In the genomic region with DNA sequence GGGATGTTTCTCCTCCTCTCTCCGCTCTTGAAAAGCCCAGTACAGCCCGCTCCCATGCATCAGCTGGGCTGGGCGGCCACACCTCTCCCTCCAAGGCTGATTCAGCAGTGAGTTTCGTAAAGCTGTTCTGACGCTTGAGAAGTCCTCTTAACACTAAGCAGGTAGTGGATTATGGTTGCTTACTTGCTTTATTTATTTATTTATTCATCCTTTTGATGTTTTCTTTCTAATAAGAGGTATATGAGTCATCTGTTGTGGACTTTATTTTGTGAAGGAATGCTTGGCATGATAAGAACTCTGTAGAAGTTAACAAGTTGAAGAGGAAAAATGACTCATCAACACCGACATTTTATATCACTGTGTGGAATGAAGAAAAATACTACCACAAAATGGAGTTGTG, we compare ENCODE assay signal across 13 cellular contexts.
DNase-seq lines count a peak whose midpoint lies in the region; ATAC-seq, FAIRE-seq and TF ChIP-seq lines count a peak whose summit lies in the region.
"Had no signal": no experiment of that assay in that cellular context is flagged by ENCODE, and none has a peak within 500 bp of the region (broad histone marks: within the 10 kb centered on the region; RNA-seq: fewer than 3 reads in every experiment).

No MANE protein-coding gene starts in this region.

- no peak overlapping the region for H3K27ac ChIP-seq in A549
- H3K27ac ChIP-seq: transverse colon had no signal

- ATAC-seq in A549 = peak; percentile 92 to 99
- ATAC-seq in HG03442 (IDR thresholded peaks at IDR 0.05; ENCODE audit: unreplicated experiment) = no peak

- H3K36me3 Mint-ChIP-seq in HFFc6 (ENCODE audit: low read depth) = peaks cover 9% of the 10 kb centered on the region; the same call in 1 of the 2 replicates

- H3K4me2 ChIP-seq in A549 = peak overlapping the region; percentile 36

- H3K4me1 Mint-ChIP-seq in HFFc6 (ENCODE audit: low read depth) = peaks cover 16% of the 10 kb centered on the region

- no peak for TF ChIP-seq RAD21 in A549 (conservative IDR thresholded peaks at IDR 0.05 in 1 of 2, IDR thresholded peaks at IDR 0.05 in 1 of 2)

- no peak overlapping the region for H3K4me3 ChIP-seq in A549
- H3K4me3 ChIP-seq: transverse colon had no signal

- peaks cover 9% of the 10 kb centered on the region; the same call in 2 of the 3 replicates for H3K4me1 ChIP-seq in A549

- H3K9me3 Mint-ChIP-seq in HFFc6 = peaks cover 16% of the 10 kb centered on the region

- no peak for TF ChIP-seq POLR2A in A549 (IDR thresholded peaks at IDR 0.05; ENCODE audit: low read length)

- WGBS in A549 (ENCODE audit: missing lambda C conversion rate) = 10% methylated on average over 6 of the region's 6 CpGs

- no peaks in the 10 kb centered on the region; the same call in 1 of the 2 replicates for H3K27me3 Mint-ChIP-seq in HFFc6 (ENCODE audit: insufficient read depth)

- no peak for TF ChIP-seq EP300 in A549 (IDR thresholded peaks at IDR 0.05)

- POLR2A ChIA-PET in A549 (lab: Yijun Ruan, JAX) = no interaction called here

- no peaks in the 10 kb centered on the region for H3K9me3 ChIP-seq in A549
- H3K9me3 ChIP-seq: transverse colon had no signal

- DNase-seq in A549 (ENCODE audit: low read depth in 1 of 2, low spot score in 1 of 2) = peak; percentile 39 to 72
- peak; percentile 81 for DNase-seq in HFFc6
- DNase-seq in astrocyte of the hippocampus (ENCODE audit: low read depth, low spot score) = peak; percentile 83
- peak; percentile 66 for DNase-seq in islet precursor cell
- no peak for DNase-seq in NCI-H146 (lab: John Stamatoyannopoulos, UW)
- DNase-seq in occipital lobe (lab: John Stamatoyannopoulos, UW) = no peak
- no peak for DNase-seq in NOMO-1 treated with dmso at 0.1 percent for 144 hours (lab: John Stamatoyannopoulos, UW; ENCODE audit: unreplicated experiment)
- DNase-seq: caudate nucleus, hypothalamus, NCI-H524, transverse colon had no signal

- CTCF ChIA-PET in A549 (lab: Yijun Ruan, JAX) = no interaction called here

- peak overlapping the region; percentile 35; the same call in 1 of the 2 replicates for H3K4me3 Mint-ChIP-seq in HFFc6
- H3K4me3 Mint-ChIP-seq: T-helper 1 cell treated with Interleukin-12 subunit alpha and Interleukin-12 subunit beta and Interleukin-4 antibody, amounts not matched to agents 30 μg/mL and 1 μg/mL, for 36 hours had no signal

- H3K27ac Mint-ChIP-seq in HFFc6 = peak overlapping the region; percentile 54
- H3K27ac Mint-ChIP-seq: T-helper 1 cell treated with Interleukin-12 subunit alpha and Interleukin-12 subunit beta and Interleukin-4 antibody, amounts not matched to agents 30 μg/mL and 1 μg/mL, for 36 hours had no signal

- no peak for FAIRE-seq in A549 (lab: Jason Lieb, UNC)

- TF ChIP-seq CTCF in A549 (IDR thresholded peaks at IDR 0.05) (no peak), HFFc6 (IDR thresholded peaks at IDR 0.05) (no peak)

TF ChIP-seq in A549, 52 proteins besides CTCF, POLR2A, EP300 and RAD21 (continues in another document):
- peak; percentile 69; the same call in 1 of the 2 replicates for TF ChIP-seq GATA3 (IDR thresholded peaks at IDR 0.05; ENCODE audit: borderline replicate concordance)
- no peak for TF ChIP-seq ZNF302 (CRISPR knock-in tag; IDR thresholded peaks at IDR 0.05)
- no peak for TF ChIP-seq NPAS2 (CRISPR knock-in tag; IDR thresholded peaks at IDR 0.05; ENCODE audit: borderline replicate concordance)
- no peak for TF ChIP-seq SREBF2 (IDR thresholded peaks at IDR 0.05)
- TF ChIP-seq HMGXB4 (CRISPR knock-in tag; IDR thresholded peaks at IDR 0.05; ENCODE audit: borderline replicate concordance) = no peak
- TF ChIP-seq BCL3 (IDR thresholded peaks at IDR 0.05) = no peak
- no peak for TF ChIP-seq USF2 (IDR thresholded peaks at IDR 0.05)
- TF ChIP-seq JUN (IDR thresholded peaks at IDR 0.05) = 0 out of 5 replicates have a peak, but pooled peaks of 1 of the 2 experiments have one; percentile 22
- TF ChIP-seq RFX5 (IDR thresholded peaks at IDR 0.05) = no peak
- no peak for TF ChIP-seq ZSCAN20 (CRISPR knock-in tag; IDR thresholded peaks at IDR 0.05)
- TF ChIP-seq, protein P1, sequence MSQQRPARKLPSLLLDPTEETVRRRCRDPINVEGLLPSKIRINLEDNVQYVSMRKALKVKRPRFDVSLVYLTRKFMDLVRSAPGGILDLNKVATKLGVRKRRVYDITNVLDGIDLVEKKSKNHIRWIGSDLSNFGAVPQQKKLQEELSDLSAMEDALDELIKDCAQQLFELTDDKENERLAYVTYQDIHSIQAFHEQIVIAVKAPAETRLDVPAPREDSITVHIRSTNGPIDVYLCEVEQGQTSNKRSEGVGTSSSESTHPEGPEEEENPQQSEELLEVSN (IDR thresholded peaks at IDR 0.05; ENCODE audit: borderline replicate concordance, low read depth) = no peak
- peak in 1 of 2 experiments; percentile 44; a peak in 2 of 4 replicates for TF ChIP-seq CEBPB (IDR thresholded peaks at IDR 0.05)
- TF ChIP-seq SMC3 (IDR thresholded peaks at IDR 0.05) = no peak
- no peak for TF ChIP-seq HEYL (CRISPR knock-in tag; IDR thresholded peaks at IDR 0.05)
- no peak for TF ChIP-seq RARB (CRISPR knock-in tag; IDR thresholded peaks at IDR 0.05)
- TF ChIP-seq FOSB (CRISPR knock-in tag; IDR thresholded peaks at IDR 0.05) = no peak
- no peak for TF ChIP-seq RCOR1 (IDR thresholded peaks at IDR 0.05; ENCODE audit: low read depth, low read length)
- no peak for TF ChIP-seq MAZ (IDR thresholded peaks at IDR 0.05; ENCODE audit: borderline replicate concordance, low read depth, low read length)
- TF ChIP-seq KDM1A (IDR thresholded peaks at IDR 0.05; ENCODE audit: low read depth) = no peak
- no peak for TF ChIP-seq KDM5A (IDR thresholded peaks at IDR 0.05)
- TF ChIP-seq JUNB (IDR thresholded peaks at IDR 0.05) = peak; percentile 76
- no peak for TF ChIP-seq FOXS1 (CRISPR knock-in tag; IDR thresholded peaks at IDR 0.05)
- TF ChIP-seq CHD2 (IDR thresholded peaks at IDR 0.05; ENCODE audit: low read length, partially characterized antibody) = no peak
- TF ChIP-seq ZC3H11A (IDR thresholded peaks at IDR 0.05) = no peak
- no peak for TF ChIP-seq NFE2L2 (conservative IDR thresholded peaks at IDR 0.05; ENCODE audit: low read length)
- TF ChIP-seq HOXA7 (CRISPR knock-in tag; IDR thresholded peaks at IDR 0.05) = no peak
- no peak for TF ChIP-seq PHF8 (IDR thresholded peaks at IDR 0.05; ENCODE audit: borderline replicate concordance, low read depth)
- TF ChIP-seq, protein P2, sequence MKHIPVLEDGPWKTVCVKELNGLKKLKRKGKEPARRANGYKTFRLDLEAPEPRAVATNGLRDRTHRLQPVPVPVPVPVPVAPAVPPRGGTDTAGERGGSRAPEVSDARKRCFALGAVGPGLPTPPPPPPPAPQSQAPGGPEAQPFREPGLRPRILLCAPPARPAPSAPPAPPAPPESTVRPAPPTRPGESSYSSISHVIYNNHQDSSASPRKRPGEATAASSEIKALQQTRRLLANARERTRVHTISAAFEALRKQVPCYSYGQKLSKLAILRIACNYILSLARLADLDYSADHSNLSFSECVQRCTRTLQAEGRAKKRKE (CRISPR knock-in tag; IDR thresholded peaks at IDR 0.05; ENCODE audit: low read depth) = no peak
- no peak for TF ChIP-seq TFCP2L1 (CRISPR knock-in tag; IDR thresholded peaks at IDR 0.05)
- no peak for TF ChIP-seq HOXB13 (CRISPR knock-in tag; IDR thresholded peaks at IDR 0.05; ENCODE audit: low read depth)
- peak; percentile 68 for TF ChIP-seq FOSL2 (IDR thresholded peaks at IDR 0.05)
- TF ChIP-seq FOSL2 (CRISPR knock-in tag; IDR thresholded peaks at IDR 0.05) = peak; percentile 97
- no peak for TF ChIP-seq HOXB5 (CRISPR knock-in tag; IDR thresholded peaks at IDR 0.05)
- TF ChIP-seq NR3C1 (IDR thresholded peaks at IDR 0.05) = no peak

Comparison
In these comparisons a context has a peak if more than half of its experiments do, and no peak if none do; other contexts are left out.
1. DNase-seq: peak in A549 (2 of 2), HFFc6 (single experiment), astrocyte of the hippocampus (single experiment) and islet precursor cell (single experiment); none in NCI-H146 (single experiment), occipital lobe (single experiment) and NOMO-1 treated with dmso at 0.1 percent for 144 hours (single experiment).